1 cellular context compared by ENCODE assay signal in genomic region chr17:64145751-64146417, GRCh38.
TF ChIP-seq lines count a peak whose summit lies in the region.

No MANE protein-coding gene starts in this region.

TF ChIP-seq in K562, 482 proteins besides CTCF, POLR2A, EP300 and RAD21 (continued from another document and continues in another):
- TF ChIP-seq ZNF639 (CRISPR knock-in tag; conservative IDR thresholded peaks at IDR 0.05 in 1 of 2, IDR thresholded peaks at IDR 0.05 in 1 of 2) (no peak; a peak in 2 of 4 replicates), SIN3A (IDR thresholded peaks at IDR 0.05; ENCODE audit: borderline replicate concordance in 2 of 2, control insufficient read depth in 1 of 2, low read depth in 2 of 2, low read length in 2 of 2) (peak; percentile 37 to 92; a peak in 3 of 4 replicates), ZNF395 (CRISPR knock-in tag; IDR thresholded peaks at IDR 0.05) (peak; percentile 38; the same call in 1 of the 2 replicates), CHAMP1 (IDR thresholded peaks at IDR 0.05) (peak; percentile 46; the same call in 1 of the 2 replicates), TAF1 (IDR thresholded peaks at IDR 0.05; ENCODE audit: control insufficient read depth, extremely low read depth, insufficient read depth, low read length, severe bottlenecking) (peak; percentile 96), SMARCA4 (IDR thresholded peaks at IDR 0.05) (no peak), IRF2 (CRISPR knock-in tag; IDR thresholded peaks at IDR 0.05) (no peak), CCNT2 (IDR thresholded peaks at IDR 0.05; ENCODE audit: borderline replicate concordance, extremely low read depth, insufficient read length, low read depth, low read length) (peak; percentile 65), SREBF2 (CRISPR knock-in tag; IDR thresholded peaks at IDR 0.05) (peak; percentile 97), ETV1 (tag; conservative IDR thresholded peaks at IDR 0.05; ENCODE audit: low read depth) (no peak; the same call in 1 of the 2 replicates), AFF1 (IDR thresholded peaks at IDR 0.05; ENCODE audit: low read depth in 1 of 2, partially characterized antibody in 2 of 2) (peak in 1 of 2 experiments; percentile 44), SNIP1 (IDR thresholded peaks at IDR 0.05; ENCODE audit: low read depth) (peak; percentile 97), CXXC5 (CRISPR knock-in tag; IDR thresholded peaks at IDR 0.05) (peak; percentile 80), ZNF311 (CRISPR knock-in tag; IDR thresholded peaks at IDR 0.05) (no peak), HMGN3 (IDR thresholded peaks at IDR 0.05; ENCODE audit: borderline replicate concordance, extremely low read depth, insufficient read length, low read depth, low read length) (peak; percentile 88), MGA (IDR thresholded peaks at IDR 0.05) (peak; percentile 94), ZNF134 (CRISPR knock-in tag; conservative IDR thresholded peaks at IDR 0.05) (no peak), MAFG (tag; conservative IDR thresholded peaks at IDR 0.05) (no peak), MYNN (IDR thresholded peaks at IDR 0.05) (peak; percentile 5; the same call in 1 of the 2 replicates), MYNN (CRISPR knock-in tag; IDR thresholded peaks at IDR 0.05) (no peak), ZNF766 (CRISPR knock-in tag; conservative IDR thresholded peaks at IDR 0.05) (no peak), HES1 (IDR thresholded peaks at IDR 0.05; ENCODE audit: low read depth) (no peak), RFX5 (IDR thresholded peaks at IDR 0.05; ENCODE audit: low read depth, low read length) (peak; percentile 47; the same call in 1 of the 2 replicates), GABPA (tag; conservative IDR thresholded peaks at IDR 0.05; ENCODE audit: low read depth) (peak; percentile 28; the same call in 1 of the 2 replicates), RBM39 (optimal IDR thresholded peaks at IDR 0.05; ENCODE audit: low read depth, low read length) (peak; percentile 90), ZNF354B (CRISPR knock-in tag; IDR thresholded peaks at IDR 0.05) (no peak), FOXJ3 (CRISPR knock-in tag; IDR thresholded peaks at IDR 0.05) (no peak), TCF3 (CRISPR knock-in tag; IDR thresholded peaks at IDR 0.05) (peak; percentile 8; the same call in 1 of the 2 replicates), GTF2E2 (tag; IDR thresholded peaks at IDR 0.05) (peak; percentile 95), IRF9 (tag; IDR thresholded peaks at IDR 0.05) (no peak), HNRNPK (IDR thresholded peaks at IDR 0.05; ENCODE audit: low read depth, low read length, poor library complexity, severe bottlenecking) (no peak), ZNF124 (CRISPR knock-in tag; IDR thresholded peaks at IDR 0.05) (no peak), ZNF316 (IDR thresholded peaks at IDR 0.05) (no peak; the same call in 1 of the 2 replicates)
